Comparison of ENCODE assay signal across 7 cellular contexts in genomic region chr17:42366176-42367023, GRCh38. TPM values are rescaled to one million over a fixed set of nuclear protein-coding genes. Genes with fewer than 3 reads are reported as not detected.
DNase-seq lines count a peak whose midpoint lies in the region; FAIRE-seq and TF ChIP-seq lines count a peak whose summit lies in the region.
"Not testable (repeated sequence)": the region's sequence is repeated elsewhere in the genome, so short reads cannot be mapped to it uniquely, and the experiment has no call there.

No MANE protein-coding gene starts in this region.

- H4K20me1 ChIP-seq in astrocyte (ENCODE audit: insufficient read depth, low read length): peaks cover 93% of the 10 kb centered on the region

- H3K27ac ChIP-seq in RWPE1 (peak overlapping the region; percentile 28; the same call in 1 of the 2 replicates), spleen (peak overlapping the region in 7 of 8 donors; percentile 24 to 91 (median 72))
- H3K27ac ChIP-seq in astrocyte (ENCODE audit: low read depth, low read length): not testable (repeated sequence)

- H3K4me1 ChIP-seq in astrocyte (ENCODE audit: insufficient read depth, low read length) (peaks cover 33% of the 10 kb centered on the region), spleen (peaks cover 33 to 99% (median 84%) of the 10 kb centered on the region in 6 donors)

- H3K36me3 ChIP-seq in H7 (replicated peaks; ENCODE audit: control insufficient read depth, insufficient read depth, low read length); astrocyte (ENCODE audit: insufficient read depth, low read length): not testable (repeated sequence)
- peaks cover 0 to 33% (median 2%) of the 10 kb centered on the region in 6 donors for H3K36me3 ChIP-seq in spleen

- not testable (repeated sequence) for TF ChIP-seq POLR2A in spleen (IDR thresholded peaks at IDR 0.05)

- H3K9me3 Mint-ChIP-seq in activated T-cell treated with anti-CD3 and anti-CD28 coated beads, Interleukin-2, amount 50 U/mL, for 24 hours; astrocyte (ENCODE audit: unreplicated experiment): not testable (repeated sequence)

- H3K79me2 ChIP-seq in astrocyte (ENCODE audit: insufficient read depth, low read length): peaks cover 80% of the 10 kb centered on the region

- not testable (repeated sequence) for TF ChIP-seq CTCF in RWPE1 (conservative IDR thresholded peaks at IDR 0.05; ENCODE audit: low read depth); astrocyte (IDR thresholded peaks at IDR 0.05; ENCODE audit: insufficient read depth, low read depth, low read length); spleen (IDR thresholded peaks at IDR 0.05 in 8 of 11, conservative IDR thresholded peaks at IDR 0.05 in 3 of 11)

- 67 to 83% (median 74%) methylated on average over 13 of the region's 13 CpGs for WGBS in spleen, 5 donors

- intact Hi-C loops in spleen (cut with DNase I; ENCODE audit: low total_unique reads): not testable (repeated sequence)

- H3K27ac Mint-ChIP-seq in activated T-cell treated with anti-CD3 and anti-CD28 coated beads, Interleukin-2, amount 50 U/mL, for 24 hours: peak overlapping the region; percentile 70
- H3K27ac Mint-ChIP-seq in astrocyte (ENCODE audit: unreplicated experiment): peak overlapping the region; percentile 38

- POLR2A ChIA-PET in RWPE1 (lab: Yijun Ruan, JAX; ENCODE audit: low non-redundant PET): not testable (repeated sequence)

- H3K36me3 Mint-ChIP-seq in activated T-cell treated with anti-CD3 and anti-CD28 coated beads, Interleukin-2, amount 50 U/mL, for 24 hours (ENCODE audit: low read depth): peaks cover 67% of the 10 kb centered on the region
- not testable (repeated sequence) for H3K36me3 Mint-ChIP-seq in astrocyte (ENCODE audit: low read depth, unreplicated experiment)

- CTCF ChIA-PET in RWPE1 (lab: Yijun Ruan, JAX): interaction anchor here (0.6 kb wide), 1 partner anchor 111 kb away, joined by 3 read pairs; no protein-coding TSS in a partner anchor

- not testable (repeated sequence) for FAIRE-seq in astrocyte (lab: Jason Lieb, UNC)

- H3K4me3 ChIP-seq in H7 (ENCODE audit: insufficient read depth, low read depth, low read length); astrocyte (ENCODE audit: insufficient read depth, low read depth, low read length): not testable (repeated sequence)
- peak overlapping the region in 1 of 8 donors; percentile 40 for H3K4me3 ChIP-seq in spleen

- not testable (repeated sequence) for H3K4me3 Mint-ChIP-seq in activated T-cell treated with anti-CD3 and anti-CD28 coated beads, Interleukin-2, amount 50 U/mL, for 24 hours
- H3K4me3 Mint-ChIP-seq in astrocyte (ENCODE audit: unreplicated experiment): peak overlapping the region; percentile 58

- peaks cover 82% of the 10 kb centered on the region for H3K4me1 Mint-ChIP-seq in activated T-cell treated with anti-CD3 and anti-CD28 coated beads, Interleukin-2, amount 50 U/mL, for 24 hours (ENCODE audit: low read depth)
- H3K4me1 Mint-ChIP-seq in astrocyte (ENCODE audit: low read depth, unreplicated experiment): peaks cover 49% of the 10 kb centered on the region

- H3K4me2 ChIP-seq in astrocyte (ENCODE audit: low read length): peak overlapping the region; percentile 29

- not testable (repeated sequence) for H3K27me3 Mint-ChIP-seq in activated T-cell treated with anti-CD3 and anti-CD28 coated beads, Interleukin-2, amount 50 U/mL, for 24 hours; astrocyte (ENCODE audit: low read depth, unreplicated experiment)

- DNase-seq in H7: peak; percentile 46
- DNase-seq in RWPE1 (ENCODE audit: low spot score); activated T-cell treated with anti-CD3 and anti-CD28 coated beads, Interleukin-2, amount 50 U/mL, for 24 hours; astrocyte (ENCODE audit: low read depth); spleen: not testable (repeated sequence)
- DNase-seq in iPS-NIHi11 (ENCODE audit: low spot score): peak; percentile 49
- DNase-seq in mesenteric fat pad (ENCODE audit: low spot score): peak; percentile 16

- H2AFZ ChIP-seq in astrocyte (ENCODE audit: low read depth, low read length): not testable (repeated sequence)

- not testable (repeated sequence) for H3K27me3 ChIP-seq in H7 (ENCODE audit: control insufficient read depth, insufficient read depth, low read length); astrocyte (ENCODE audit: insufficient read depth, low read length); spleen (replicated peaks in 1 of 7)

- not testable (repeated sequence) for H3K9me3 ChIP-seq in astrocyte (ENCODE audit: insufficient read depth, low read depth, low read length); spleen

- not testable (repeated sequence) for H3K9ac ChIP-seq in astrocyte (ENCODE audit: low read length)

RNA-seq across cellular contexts. Expression of gene STAT3, which starts 21.8 kb away (rescaled TPM):
- total RNA-seq in H7 (2014; rRNA removed; shearing (Covaris generic)): 54.6 and 101 TPM in 2 replicates
- 145 and 154 TPM in 2 replicates for total RNA-seq in astrocyte
- 353 TPM for total RNA-seq in mesenteric fat pad
- total RNA-seq in spleen: 100 to 1,000 TPM; 229 to 326 (median 266) TPM
- 10 to 100 TPM; 18.3 to 49.8 (median 24.1) TPM for polyA plus RNA-seq in spleen

RNA-seq across cellular contexts. Expression of gene CAVIN1, which starts 56.7 kb away (rescaled TPM):
- 18.6 and 26.9 TPM in 2 replicates for total RNA-seq in H7 (2014; rRNA removed; shearing (Covaris generic))
- total RNA-seq in astrocyte (602 and 644 TPM in 2 replicates), mesenteric fat pad (681 TPM), spleen (100 to 1,000 TPM; 129 to 224 (median 150) TPM)
- 100 to 1,000 TPM in 1 of 3 donors, 10 to 100 TPM in 2; 25.3 to 129 (median 34.7) TPM for polyA plus RNA-seq in spleen
